Comparison of ENCODE assay signal across 24 cellular contexts in the genomic region with DNA sequence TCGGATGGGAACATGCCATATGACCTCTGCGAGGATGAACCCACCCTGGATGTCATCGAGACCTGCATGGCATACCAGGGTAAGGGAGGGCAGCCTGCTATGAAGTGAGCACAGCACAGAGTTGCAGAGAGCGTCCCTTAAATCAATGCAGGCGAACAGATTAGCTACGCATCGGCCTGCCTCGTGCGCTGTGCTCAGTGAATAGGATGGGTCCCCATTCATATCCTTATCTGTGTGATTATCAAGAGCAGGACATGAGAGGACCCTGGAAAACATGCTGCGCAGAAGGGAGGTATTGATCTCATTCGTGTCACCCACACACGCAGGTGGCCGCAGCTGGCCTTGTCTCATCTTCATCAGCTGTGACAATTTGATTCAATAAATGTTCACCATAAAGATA. TPM values are rescaled to one million over a fixed set of nuclear protein-coding genes. Genes with fewer than 3 reads are reported as not detected.
DNase-seq lines count a peak whose midpoint lies in the region; ATAC-seq and TF ChIP-seq lines count a peak whose summit lies in the region.
"Had no signal": no experiment of that assay in that cellular context is flagged by ENCODE, and none has a peak within 500 bp of the region (broad histone marks: within the 10 kb centered on the region; RNA-seq: fewer than 3 reads in every experiment).

No MANE protein-coding gene starts in this region.

- intact Hi-C loops in posterior vena cava (cut with DNase I) = no loop called here
- intact Hi-C loops in gastrocnemius medialis (cut with DNase I; ENCODE audit: low total_unique reads) = no loop called here
- intact Hi-C loops in head of caudate nucleus (cut with DNase I) = no loop called here

- in situ Hi-C loops in gastrocnemius medialis (cut with MboI; ENCODE audit: low sequenced_read_pairs in 4 of 4) = no loop called here

- H3K4me1 Mint-ChIP-seq in stimulated activated naive CD8-positive, alpha-beta T cell treated with anti-CD3 and anti-CD28 coated beads, Interleukin-15, Interleukin-2, amounts not matched to agents 100 ng/mL and 50 ng/mL, for 24 hours (ENCODE audit: low read depth) = peaks cover 5% of the 10 kb centered on the region
- H3K4me1 Mint-ChIP-seq: H9 had no signal

- DNase-seq in stimulated activated naive CD8-positive, alpha-beta T cell treated with anti-CD3 and anti-CD28 coated beads, Interleukin-15, Interleukin-2, amounts not matched to agents 100 U/mL and 50 U/mL, for 24 hours = no peak
- DNase-seq in posterior vena cava (ENCODE audit: low spot score) = peak; percentile 57
- DNase-seq in gastrocnemius medialis = no peak
- no peak for DNase-seq in head of caudate nucleus
- DNase-seq: Caco-2; CD4-positive, alpha-beta T cell; DND-41; GM23248; H9; HFFc6; KG1; NCI-H1105; NCI-H1694 treated with DMSO at 0.1 percent for 48 hours; NCI-H2081 treated with DMSO at 0.1 percent for 48 hours; NCI-H2171 treated with DMSO at 0.1 percent for 48 hours; NCI-H524 treated with DMSO at 0.1 percent for 48 hours; NCI-H82 had no signal

- no peak overlapping the region for H3K27ac Mint-ChIP-seq in stimulated activated naive CD8-positive, alpha-beta T cell treated with anti-CD3 and anti-CD28 coated beads, Interleukin-15, Interleukin-2, amounts not matched to agents 100 ng/mL and 50 ng/mL, for 24 hours
- H3K27ac Mint-ChIP-seq: CD4-positive, alpha-beta T cell; HFFc6 had no signal

- H3K27ac ChIP-seq in angular gyrus (ENCODE audit: low read depth, low read length) = peak overlapping the region; percentile 4
- no peak overlapping the region for H3K27ac ChIP-seq in gastrocnemius medialis
- H3K27ac ChIP-seq: BLaER1, GM23248, HL-60, Peyer's patch had no signal

- H3K4me1 ChIP-seq in gastrocnemius medialis = no peaks in the 10 kb centered on the region
- H3K4me1 ChIP-seq: BLaER1, Caco-2, Peyer's patch had no signal

- TF ChIP-seq POLR2A in gastrocnemius medialis (IDR thresholded peaks at IDR 0.05) = no peak

- no peak for ATAC-seq in stimulated activated naive CD8-positive, alpha-beta T cell treated with anti-CD3 and anti-CD28 coated beads, Interleukin-15, Interleukin-2, amounts not matched to agents 100 U/mL and 50 U/mL, for 24 hours
- no peak for ATAC-seq in gastrocnemius medialis
- no peak for ATAC-seq in HG03521 (IDR thresholded peaks at IDR 0.05; ENCODE audit: unreplicated experiment)
- ATAC-seq: GM12878 had no signal

- peaks cover 0 to 8% (median 0%) of the 10 kb centered on the region in 3 donors for H3K9me3 ChIP-seq in gastrocnemius medialis
- H3K9me3 ChIP-seq: Caco-2, Peyer's patch had no signal

- no peak for TF ChIP-seq CTCF in gastrocnemius medialis (IDR thresholded peaks at IDR 0.05 in 4 of 5, conservative IDR thresholded peaks at IDR 0.05 in 1 of 5)

- H3K27me3 ChIP-seq in gastrocnemius medialis = peaks cover 0 to 4% (median 0%) of the 10 kb centered on the region in 3 donors
- H3K27me3 ChIP-seq: BLaER1, Peyer's patch had no signal

- no peak overlapping the region for H3K4me3 ChIP-seq in gastrocnemius medialis
- H3K4me3 ChIP-seq: BLaER1, GM12878, GM23248, Peyer's patch had no signal

- peaks cover 88% of the 10 kb centered on the region for H3K36me3 Mint-ChIP-seq in stimulated activated naive CD8-positive, alpha-beta T cell treated with anti-CD3 and anti-CD28 coated beads, Interleukin-15, Interleukin-2, amounts not matched to agents 100 ng/mL and 50 ng/mL, for 24 hours (ENCODE audit: low read depth)

- no peaks in the 10 kb centered on the region for H3K9me3 Mint-ChIP-seq in stimulated activated naive CD8-positive, alpha-beta T cell treated with anti-CD3 and anti-CD28 coated beads, Interleukin-15, Interleukin-2, amounts not matched to agents 100 ng/mL and 50 ng/mL, for 24 hours
- H3K9me3 Mint-ChIP-seq: CD4-positive, alpha-beta T cell; H9; HFFc6 had no signal

- no peaks in the 10 kb centered on the region for H3K27me3 Mint-ChIP-seq in stimulated activated naive CD8-positive, alpha-beta T cell treated with anti-CD3 and anti-CD28 coated beads, Interleukin-15, Interleukin-2, amounts not matched to agents 100 ng/mL and 50 ng/mL, for 24 hours
- H3K27me3 Mint-ChIP-seq: CD4-positive, alpha-beta T cell had no signal

- H3K4me3 Mint-ChIP-seq in stimulated activated naive CD8-positive, alpha-beta T cell treated with anti-CD3 and anti-CD28 coated beads, Interleukin-15, Interleukin-2, amounts not matched to agents 100 ng/mL and 50 ng/mL, for 24 hours = peak overlapping the region; percentile 2
- H3K4me3 Mint-ChIP-seq: CD4-positive, alpha-beta T cell; H9; HFFc6 had no signal

- no peaks in the 10 kb centered on the region for H3K36me3 ChIP-seq in gastrocnemius medialis
- H3K36me3 ChIP-seq: Peyer's patch had no signal

RNA-seq across cellular contexts. Expression of gene FAM83D, which starts 25.6 kb away (rescaled TPM):
- total RNA-seq in posterior vena cava (10 to 100 TPM; 72.1 to 94.3 TPM), gastrocnemius medialis (under 1 TPM in 1 of 4 donors, not detected in 3; 0.40 TPM)

Comparison
In these comparisons a context has a peak if more than half of its experiments do, and no peak if none do; other contexts are left out.
1. RNA of gene FAM83D, which starts 25.6 kb away (total RNA-seq): 72.1 to 94.3 TPM in posterior vena cava; 0.40 TPM in gastrocnemius medialis; every median in the first group is over 10 times any median in the second.